Comparison of ENCODE assay signal across 22 cellular contexts in the genomic region with DNA sequence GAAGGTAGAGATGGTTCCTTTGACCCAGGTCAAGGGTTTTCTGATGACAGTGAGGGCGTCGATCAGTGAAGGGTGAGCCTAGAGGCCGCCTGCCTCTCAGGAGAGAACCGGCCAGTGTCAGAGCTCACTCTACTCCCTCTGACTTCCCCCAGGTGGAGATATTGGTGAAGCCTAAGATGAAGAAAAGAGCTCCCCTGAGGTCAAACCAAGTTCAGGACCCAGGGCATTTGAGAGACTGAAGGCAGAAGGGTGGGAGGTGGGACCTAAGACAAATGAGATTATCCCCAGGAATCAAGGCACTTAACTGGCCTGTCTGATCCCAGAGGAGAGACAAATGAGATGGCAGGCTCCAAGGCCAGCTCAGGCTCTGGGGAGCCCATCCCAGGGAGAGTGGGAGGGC.
DNase-seq lines count a peak whose midpoint lies in the region; ATAC-seq and TF ChIP-seq lines count a peak whose summit lies in the region.
"Had no signal": no experiment of that assay in that cellular context is flagged by ENCODE, and none has a peak within 500 bp of the region (broad histone marks: within the 10 kb centered on the region; RNA-seq: fewer than 3 reads in every experiment).

No MANE protein-coding gene starts in this region.

- no peaks in the 10 kb centered on the region for H3K36me3 Mint-ChIP-seq in GM23338 (ENCODE audit: low read depth)
- H3K36me3 Mint-ChIP-seq in WTC11, result no peaks in the 10 kb centered on the region
- H3K36me3 Mint-ChIP-seq in activated CD4-positive, alpha-beta memory T cell treated with anti-CD3 and anti-CD28 coated beads for 36 hours, result no peaks in the 10 kb centered on the region
- H3K36me3 Mint-ChIP-seq: IgD-negative memory B cell had no signal

- no peaks in the 10 kb centered on the region for H3K9me3 Mint-ChIP-seq in GM23338
- H3K9me3 Mint-ChIP-seq in WTC11, result peaks cover 4% of the 10 kb centered on the region; the same call in 1 of the 2 replicates
- H3K9me3 Mint-ChIP-seq in activated CD4-positive, alpha-beta memory T cell treated with anti-CD3 and anti-CD28 coated beads for 36 hours, result no peaks in the 10 kb centered on the region
- H3K9me3 Mint-ChIP-seq: CD4-positive, alpha-beta T cell had no signal

- DNase-seq in GM23338 (ENCODE audit: low spot score), result no peak
- DNase-seq in WTC11 (ENCODE audit: low spot score), result no peak
- DNase-seq in iPS-NIHi7 (ENCODE audit: extremely low spot score), result peak; percentile 45
- peak; percentile 43 for DNase-seq in spleen
- no peak for DNase-seq in activated CD4-positive, alpha-beta T cell treated with anti-CD3 and anti-CD28 coated beads, Interleukin-2, amount 50 U/mL, for 4 hours
- DNase-seq in activated CD4-positive, alpha-beta memory T cell treated with anti-CD3 and anti-CD28 coated beads for 36 hours, result no peak
- DNase-seq: CD4-positive, alpha-beta T cell; DMS53; GOT3; HCEC 1CT; NCI-H1048; NCI-H1417; NCI-H1694; NCI-H2029 treated with DMSO at 0.1 percent for 48 hours; NCI-H226; NCI-H510A; NCI-H69 had no signal

- H2AFZ ChIP-seq in GM23338, result no peak overlapping the region

- H3K4me2 ChIP-seq in GM23338, result no peak overlapping the region
- H3K4me2 ChIP-seq: BLaER1 had no signal

- 87 to 93% (median 90%) methylated on average over 4 of the region's 4 CpGs for WGBS in spleen, 5 donors

- no peak overlapping the region for H3K27ac Mint-ChIP-seq in GM23338
- H3K27ac Mint-ChIP-seq in WTC11, result no peak overlapping the region
- no peak overlapping the region for H3K27ac Mint-ChIP-seq in activated CD4-positive, alpha-beta memory T cell treated with anti-CD3 and anti-CD28 coated beads for 36 hours
- H3K27ac Mint-ChIP-seq: CD4-positive, alpha-beta T cell had no signal

- H3K4me1 Mint-ChIP-seq in GM23338, result peaks cover 20% of the 10 kb centered on the region
- peaks cover 23% of the 10 kb centered on the region for H3K4me1 Mint-ChIP-seq in WTC11
- H3K4me1 Mint-ChIP-seq in activated CD4-positive, alpha-beta memory T cell treated with anti-CD3 and anti-CD28 coated beads for 36 hours (ENCODE audit: low read depth), result no peaks in the 10 kb centered on the region

- no peaks in the 10 kb centered on the region for H3K79me2 ChIP-seq in GM23338 (replicated peaks; ENCODE audit: insufficient read depth)

- H3K27me3 ChIP-seq in GM23338 (ENCODE audit: insufficient read depth) (peaks cover 28% of the 10 kb centered on the region), spleen (replicated peaks in 1 of 7) (no peaks in the 10 kb centered on the region)
- H3K27me3 ChIP-seq: BLaER1 had no signal

- no peak for TF ChIP-seq CTCF in GM23338 (conservative IDR thresholded peaks at IDR 0.05; ENCODE audit: low read depth in 2 of 2)
- no peak for TF ChIP-seq CTCF in WTC11 (IDR thresholded peaks at IDR 0.05)
- no peak for TF ChIP-seq CTCF in spleen (IDR thresholded peaks at IDR 0.05 in 8 of 11, conservative IDR thresholded peaks at IDR 0.05 in 3 of 11)

- H3K27ac ChIP-seq in GM23338 (ENCODE audit: low read depth) (no peak overlapping the region), spleen (no peak overlapping the region)
- H3K27ac ChIP-seq: BLaER1, HL-60 had no signal

- peaks cover 37% of the 10 kb centered on the region for H3K27me3 Mint-ChIP-seq in GM23338 (ENCODE audit: insufficient read depth, low read depth, poor library complexity)
- peaks cover 53% of the 10 kb centered on the region for H3K27me3 Mint-ChIP-seq in WTC11 (ENCODE audit: low read depth)
- H3K27me3 Mint-ChIP-seq in activated CD4-positive, alpha-beta memory T cell treated with anti-CD3 and anti-CD28 coated beads for 36 hours, result peaks cover 4% of the 10 kb centered on the region

- no peaks in the 10 kb centered on the region for H3K36me3 ChIP-seq in GM23338 (ENCODE audit: insufficient read depth)
- no peaks in the 10 kb centered on the region for H3K36me3 ChIP-seq in spleen
- H3K36me3 ChIP-seq: BLaER1 had no signal

- H3K4me1 ChIP-seq in GM23338 (ENCODE audit: insufficient read depth) (peaks cover 13% of the 10 kb centered on the region), spleen (peaks cover 0 to 7% (median 2%) of the 10 kb centered on the region in 6 donors)

- H3K9me3 ChIP-seq in spleen, result no peaks in the 10 kb centered on the region
- H3K9me3 ChIP-seq: BLaER1 had no signal

- TF ChIP-seq POLR2A in spleen (IDR thresholded peaks at IDR 0.05), result no peak

- H3K9me2 ChIP-seq in GM23338 (ENCODE audit: insufficient read depth), result no peaks in the 10 kb centered on the region

- ATAC-seq in GM23338, result peak; percentile 61
- peak; percentile 29; the same call in 1 of the 2 replicates for ATAC-seq in WTC11
- ATAC-seq in GM21447 (IDR thresholded peaks at IDR 0.05; ENCODE audit: unreplicated experiment), result no peak
- ATAC-seq: SK-N-SH treated with all-trans-retinoic acid at 6 μM for 48 hours had no signal

- intact Hi-C loops in spleen (cut with DNase I; ENCODE audit: low total_unique reads), result no loop called here
- intact Hi-C loops in activated CD4-positive, alpha-beta memory T cell treated with anti-CD3 and anti-CD28 coated beads for 36 hours (cut with micrococcal nuclease), result no loop called here

- no peaks in the 10 kb centered on the region for H4K20me1 ChIP-seq in GM23338 (replicated peaks; ENCODE audit: insufficient read depth)
- H4K20me1 ChIP-seq: BLaER1 had no signal

- POLR2A ChIA-PET in WTC11 (lab: Charles Lee), result interaction anchor here (0.6 kb wide), 1 partner anchor 183 kb away, joined by 4 read pairs; a partner anchor contains a TSS
- POLR2A ChIA-PET in activated CD4-positive, alpha-beta memory T cell treated with anti-CD3 and anti-CD28 coated beads for 36 hours (lab: Charles Lee), result no interaction called here

- CTCF ChIA-PET in WTC11 (lab: Charles Lee), result interaction anchor here (0.7 to 2.6 kb wide), 14 partner anchors 15 to 260 kb away, joined by 3 to 20 read pairs (median 4); a partner anchor contains a TSS
- CTCF ChIA-PET in activated CD4-positive, alpha-beta memory T cell treated with anti-CD3 and anti-CD28 coated beads for 36 hours (lab: Charles Lee), result interaction anchor here (0.9 kb wide), 1 partner anchor 187 kb away, joined by 3 read pairs; no protein-coding TSS in a partner anchor

- no peaks in the 10 kb centered on the region for H3F3A ChIP-seq in GM23338 (replicated peaks; ENCODE audit: low read depth)

- no peak overlapping the region for H3K4me3 ChIP-seq in GM23338
- no peak overlapping the region for H3K4me3 ChIP-seq in spleen
- H3K4me3 ChIP-seq: BLaER1 had no signal

- H3K4me3 Mint-ChIP-seq in GM23338, result no peak overlapping the region; the same call in 2 of the 3 replicates
- H3K4me3 Mint-ChIP-seq in WTC11, result no peak overlapping the region
- H3K4me3 Mint-ChIP-seq in activated CD4-positive, alpha-beta memory T cell treated with anti-CD3 and anti-CD28 coated beads for 36 hours, result no peak overlapping the region
- H3K4me3 Mint-ChIP-seq: CD4-positive, alpha-beta T cell; IgD-negative memory B cell had no signal

TF ChIP-seq in GM23338, 12 proteins besides CTCF, POLR2A, EP300 and RAD21 (continues in another document):
- TF ChIP-seq POLR2AphosphoS5 (IDR thresholded peaks at IDR 0.05; ENCODE audit: low read depth) (no peak), EZH2phosphoT487 (IDR thresholded peaks at IDR 0.05; ENCODE audit: unreplicated experiment) (no peak)

TF ChIP-seq in WTC11, 78 proteins besides CTCF, POLR2A, EP300 and RAD21:
- TF ChIP-seq, protein P1, sequence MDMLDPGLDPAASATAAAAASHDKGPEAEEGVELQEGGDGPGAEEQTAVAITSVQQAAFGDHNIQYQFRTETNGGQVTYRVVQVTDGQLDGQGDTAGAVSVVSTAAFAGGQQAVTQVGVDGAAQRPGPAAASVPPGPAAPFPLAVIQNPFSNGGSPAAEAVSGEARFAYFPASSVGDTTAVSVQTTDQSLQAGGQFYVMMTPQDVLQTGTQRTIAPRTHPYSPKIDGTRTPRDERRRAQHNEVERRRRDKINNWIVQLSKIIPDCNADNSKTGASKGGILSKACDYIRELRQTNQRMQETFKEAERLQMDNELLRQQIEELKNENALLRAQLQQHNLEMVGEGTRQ (CRISPR knock-in tag; IDR thresholded peaks at IDR 0.05), result no peak
- TF ChIP-seq MYBL2 (CRISPR knock-in tag; IDR thresholded peaks at IDR 0.05) (no peak), KAT7 (CRISPR knock-in tag; IDR thresholded peaks at IDR 0.05; ENCODE audit: borderline replicate concordance) (no peak), ESRRA (CRISPR knock-in tag; IDR thresholded peaks at IDR 0.05; ENCODE audit: borderline replicate concordance) (no peak), GABPB1 (CRISPR knock-in tag; IDR thresholded peaks at IDR 0.05) (no peak), SP1 (CRISPR knock-in tag; conservative IDR thresholded peaks at IDR 0.05) (no peak), RORB (CRISPR knock-in tag; IDR thresholded peaks at IDR 0.05) (no peak), FOXJ3 (CRISPR knock-in tag; IDR thresholded peaks at IDR 0.05; ENCODE audit: borderline replicate concordance) (no peak), TEAD1 (CRISPR knock-in tag; IDR thresholded peaks at IDR 0.05) (no peak), ZNF219 (CRISPR knock-in tag; IDR thresholded peaks at IDR 0.05; ENCODE audit: borderline replicate concordance) (no peak), ZNF317 (CRISPR knock-in tag; IDR thresholded peaks at IDR 0.05; ENCODE audit: borderline replicate concordance, low read depth) (no peak)
- TF ChIP-seq, protein P2, sequence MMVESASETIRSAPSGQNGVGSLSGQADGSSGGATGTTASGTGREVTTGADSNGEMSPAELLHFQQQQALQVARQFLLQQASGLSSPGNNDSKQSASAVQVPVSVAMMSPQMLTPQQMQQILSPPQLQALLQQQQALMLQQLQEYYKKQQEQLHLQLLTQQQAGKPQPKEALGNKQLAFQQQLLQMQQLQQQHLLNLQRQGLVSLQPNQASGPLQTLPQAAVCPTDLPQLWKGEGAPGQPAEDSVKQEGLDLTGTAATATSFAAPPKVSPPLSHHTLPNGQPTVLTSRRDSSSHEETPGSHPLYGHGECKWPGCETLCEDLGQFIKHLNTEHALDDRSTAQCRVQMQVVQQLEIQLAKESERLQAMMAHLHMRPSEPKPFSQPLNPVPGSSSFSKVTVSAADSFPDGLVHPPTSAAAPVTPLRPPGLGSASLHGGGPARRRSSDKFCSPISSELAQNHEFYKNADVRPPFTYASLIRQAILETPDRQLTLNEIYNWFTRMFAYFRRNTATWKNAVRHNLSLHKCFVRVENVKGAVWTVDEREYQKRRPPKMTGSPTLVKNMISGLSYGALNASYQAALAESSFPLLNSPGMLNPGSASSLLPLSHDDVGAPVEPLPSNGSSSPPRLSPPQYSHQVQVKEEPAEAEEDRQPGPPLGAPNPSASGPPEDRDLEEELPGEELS (CRISPR knock-in tag; IDR thresholded peaks at IDR 0.05), result no peak

Comparison
In these comparisons a context has a peak if more than half of its experiments do, and no peak if none do; other contexts are left out.
1. DNase-seq: peak in iPS-NIHi7 (single experiment) and spleen (single experiment); none in GM23338 (single experiment), WTC11 (single experiment), activated CD4-positive, alpha-beta T cell treated with anti-CD3 and anti-CD28 coated beads, Interleukin-2, amount 50 U/mL, for 4 hours (0 of 2) and activated CD4-positive, alpha-beta memory T cell treated with anti-CD3 and anti-CD28 coated beads for 36 hours (single experiment).